18 cellular contexts compared by ENCODE assay signal in genomic region chr3:4936982-4937614, GRCh38. TPM values are rescaled to one million over a fixed set of nuclear protein-coding genes. Genes with fewer than 3 reads are reported as not detected.
DNase-seq lines count a peak whose midpoint lies in the region; ATAC-seq, FAIRE-seq and TF ChIP-seq lines count a peak whose summit lies in the region.
"Had no signal": no experiment of that assay in that cellular context is flagged by ENCODE, and none has a peak within 500 bp of the region (broad histone marks: within the 10 kb centered on the region; RNA-seq: fewer than 3 reads in every experiment).

No MANE protein-coding gene starts in this region.

- no peak overlapping the region for H3K27ac ChIP-seq in HepG2 (ENCODE audit: extremely low read length, insufficient read depth, low read length)
- H3K27ac ChIP-seq in right lobe of liver = no peak overlapping the region
- H3K27ac ChIP-seq in GM23248 = no peak overlapping the region
- peak overlapping the region; percentile 30; the same call in 1 of the 2 replicates for H3K27ac ChIP-seq in GM12878 (ENCODE audit: control insufficient read depth, insufficient read depth)
- H3K27ac ChIP-seq: C4-2B had no signal

- intact Hi-C loops in HepG2 (cut with micrococcal nuclease; ENCODE audit: unreplicated experiment) (no loop called here), right lobe of liver (cut with DNase I) (no loop called here), GM12878 (cut with micrococcal nuclease; ENCODE audit: unreplicated experiment) (loop anchor here (1.0 kb wide), 1 partner anchor 40 kb away; no protein-coding TSS in a partner anchor)

- BruUV-seq in HepG2 (replicated peaks; lab: Mats Ljungman, UMichigan) (no TSS peak), GM12878 (replicated peaks; lab: Mats Ljungman, UMichigan) (no TSS peak)

- TF ChIP-seq EP300 in HepG2 (IDR thresholded peaks at IDR 0.05; ENCODE audit: low read depth in 2 of 2, low read length in 2 of 2) = no peak
- no peak for TF ChIP-seq EP300 in HepG2 (CRISPR knock-in tag; IDR thresholded peaks at IDR 0.05; ENCODE audit: borderline replicate concordance)
- no peak for TF ChIP-seq EP300 in GM12878 (IDR thresholded peaks at IDR 0.05; ENCODE audit: borderline replicate concordance in 1 of 2, control insufficient read depth in 1 of 2, low read depth in 2 of 2, low read length in 2 of 2)

- no peaks in the 10 kb centered on the region; a peak in 1 of 5 replicates for H3K27me3 ChIP-seq in HepG2 (ENCODE audit: control insufficient read depth in 1 of 2, insufficient read depth in 2 of 2, low read length in 2 of 2)
- no peaks in the 10 kb centered on the region for H3K27me3 ChIP-seq in right lobe of liver
- H3K27me3 ChIP-seq in GM23248 (replicated peaks; ENCODE audit: insufficient read depth) = no peaks in the 10 kb centered on the region
- H3K27me3 ChIP-seq in GM12878 (replicated peaks in 1 of 2; ENCODE audit: control insufficient read depth in 2 of 2, insufficient read depth in 2 of 2, low read length in 1 of 2) = no peaks in the 10 kb centered on the region

- H3K4me2 ChIP-seq in HepG2 (ENCODE audit: low read depth, low read length) = no peak overlapping the region
- no peak overlapping the region for H3K4me2 ChIP-seq in GM23248 (ENCODE audit: unreplicated experiment)
- no peak overlapping the region for H3K4me2 ChIP-seq in GM12878 (ENCODE audit: control insufficient read depth, insufficient read depth)

- POLR2A ChIA-PET in HepG2 (lab: Yijun Ruan, JAX) = no interaction called here
- POLR2A ChIA-PET in GM12878 (lab: Charles Lee) = interaction anchor here (1.0 kb wide), 1 partner anchor 36 kb away, joined by 3 read pairs; no protein-coding TSS in a partner anchor

- TF ChIP-seq CTCF in HepG2 (CRISPR knock-in tag; IDR thresholded peaks at IDR 0.05) = no peak
- no peak for TF ChIP-seq CTCF in right lobe of liver (IDR thresholded peaks at IDR 0.05)
- no peak for TF ChIP-seq CTCF in GM12878 (IDR thresholded peaks at IDR 0.05 in 2 of 3, conservative IDR thresholded peaks at IDR 0.05 in 1 of 3; ENCODE audit: control insufficient read depth in 2 of 3, extremely low read depth in 1 of 3, insufficient read depth in 1 of 3, low read depth in 3 of 3, low read length in 3 of 3)

- H3K4me1 ChIP-seq in HepG2 (ENCODE audit: insufficient read depth, low read length) (no peaks in the 10 kb centered on the region), right lobe of liver (no peaks in the 10 kb centered on the region), GM23248 (ENCODE audit: insufficient read depth) (no peaks in the 10 kb centered on the region), GM12878 (ENCODE audit: control insufficient read depth, insufficient read depth, low read length) (peaks cover 14% of the 10 kb centered on the region; the same call in 1 of the 2 replicates)

- WGBS in HepG2 (ENCODE audit: low lambda C conversion rate) = 22% methylated on average over 6 of the region's 6 CpGs
- WGBS in right lobe of liver (ENCODE audit: insufficient coverage, low coverage, low lambda C conversion rate, missing lambda C conversion rate) = 77% methylated on average over 6 of the region's 6 CpGs
- WGBS in GM23248 (ENCODE audit: low coverage in 1 of 2, low lambda C conversion rate in 2 of 2, missing lambda C conversion rate in 2 of 2), 2 experiments = 72 to 74% methylated on average over 6 of the region's 6 CpGs
- 32% methylated on average over 6 of the region's 6 CpGs for WGBS in GM12878 (ENCODE audit: insufficient coverage, insufficient replicate concordance, low lambda C conversion rate, missing lambda C conversion rate)

- FAIRE-seq in HepG2 (lab: Jason Lieb, UNC) (no peak), GM12878 (lab: Jason Lieb, UNC) (peak; percentile 27)
- FAIRE-seq: H54 had no signal

- H3K9ac ChIP-seq in HepG2 (ENCODE audit: insufficient read depth, low read depth, low read length) = no peak overlapping the region
- no peak overlapping the region for H3K9ac ChIP-seq in GM23248
- H3K9ac ChIP-seq in GM12878 (ENCODE audit: control insufficient read depth, insufficient read depth, low read length) = no peak overlapping the region

- no peak for TF ChIP-seq POLR2A in HepG2 (IDR thresholded peaks at IDR 0.05; ENCODE audit: insufficient read depth in 1 of 2, low read depth in 2 of 2, low read length in 2 of 2)
- no peak for TF ChIP-seq POLR2A in right lobe of liver (IDR thresholded peaks at IDR 0.05)
- no peak for TF ChIP-seq POLR2A in GM12878 (IDR thresholded peaks at IDR 0.05; ENCODE audit: low read depth, low read length)

- H3K36me3 ChIP-seq in HepG2 (replicated peaks in 1 of 2; ENCODE audit: control insufficient read depth in 1 of 2, insufficient read depth in 2 of 2, low read length in 2 of 2) = no peaks in the 10 kb centered on the region
- no peaks in the 10 kb centered on the region for H3K36me3 ChIP-seq in right lobe of liver
- no peaks in the 10 kb centered on the region for H3K36me3 ChIP-seq in GM23248 (ENCODE audit: low read depth)
- H3K36me3 ChIP-seq in GM12878 (ENCODE audit: control insufficient read depth in 2 of 2, insufficient read depth in 2 of 2, low read length in 1 of 2) = no peaks in the 10 kb centered on the region

- H3K4me3 ChIP-seq in HepG2 (replicated peaks in 1 of 3; ENCODE audit: insufficient read depth in 1 of 3, low read depth in 2 of 3, low read length in 3 of 3) (no peak overlapping the region), right lobe of liver (no peak overlapping the region), GM23248 (no peak overlapping the region), GM12878 (no peak overlapping the region)

- H3K9me2 ChIP-seq in GM23248 (ENCODE audit: insufficient read depth) = 0 out of 2 replicates have a peak, but pooled peaks cover 5% of the 10 kb centered on the region

- TF ChIP-seq RAD21 in HepG2 (CRISPR knock-in tag; IDR thresholded peaks at IDR 0.05) = no peak
- no peak for TF ChIP-seq RAD21 in GM12878 (IDR thresholded peaks at IDR 0.05; ENCODE audit: insufficient read depth, low read depth, low read length)

- H4K20me1 ChIP-seq in HepG2 (ENCODE audit: insufficient read depth, low read length) (no peaks in the 10 kb centered on the region), GM23248 (ENCODE audit: insufficient read depth) (no peaks in the 10 kb centered on the region), GM12878 (ENCODE audit: control insufficient read depth, insufficient read depth) (no peaks in the 10 kb centered on the region)

- no peak for ATAC-seq in HepG2
- ATAC-seq in right lobe of liver = no peak
- ATAC-seq in GM12878 = peak; percentile 88
- ATAC-seq in activated CD4-positive, CD25-positive, alpha-beta regulatory T cell treated with anti-CD3 and anti-CD28 coated beads, Interleukin-2, amount 50 U/mL, for 24 hours = no peak
- no peak for ATAC-seq in HG03460 (IDR thresholded peaks at IDR 0.05; ENCODE audit: unreplicated experiment)
- ATAC-seq: Panc1 had no signal

- in situ Hi-C loops in HepG2 (cut with HindIII; ENCODE audit: extremely low pct_ligation_motif_present, low pct_unique_long_range_greater_than_20kb) (no loop called here), GM23248 (cut with MboI) (no loop called here), GM12878 (cut with MboI) (no loop called here)

- SMC1A ChIA-PET in GM12878 (lab: Charles Lee; ENCODE audit: uncharacterized antibody, unreplicated experiment) = interaction anchor here (0.8 to 3.1 kb wide), 11 partner anchors 9 to 216 kb away, joined by 3 to 15 read pairs (median 4); no protein-coding TSS in a partner anchor

- H3K9me3 ChIP-seq in HepG2 (ENCODE audit: low read length) (no peaks in the 10 kb centered on the region), right lobe of liver (no peaks in the 10 kb centered on the region), GM23248 (ENCODE audit: low read depth) (no peaks in the 10 kb centered on the region), GM12878 (replicated peaks; ENCODE audit: control insufficient read depth, insufficient read depth, low read length) (no peaks in the 10 kb centered on the region; the same call in 2 of the 3 replicates)

- RAD21 ChIA-PET in GM12878 (lab: Charles Lee; ENCODE audit: unreplicated experiment) = interaction anchor here (1.0 to 1.5 kb wide), 2 partner anchors 35 to 39 kb away, joined by 3 to 8 read pairs; no protein-coding TSS in a partner anchor

- H2AFZ ChIP-seq in HepG2 (ENCODE audit: low read length) (no peak overlapping the region), GM23248 (0 out of 2 replicates have a peak overlapping the region, but pooled peaks have one; percentile 5), GM12878 (ENCODE audit: control insufficient read depth, low read depth, low read length) (no peak overlapping the region; the same call in 1 of the 2 replicates)

- no peak for DNase-seq in HepG2 (ENCODE audit: low spot score)
- DNase-seq in right lobe of liver = no peak
- DNase-seq in GM23248 = no peak
- DNase-seq in GM12878 (ENCODE audit: low read depth, low spot score) = no peak
- no peak for DNase-seq in pons (ENCODE audit: low spot score)
- DNase-seq: DMS 273 treated with DMSO at 0.1 percent for 48 hours, GDM1, HFFc6, NCI-H1092, NCI-H146, NCI-H2081 treated with DMSO at 0.1 percent for 48 hours, NCI-H510A treated with DMSO at 0.1 percent for 48 hours, SW 1271 had no signal

- CTCF ChIA-PET in HepG2 (lab: Yijun Ruan, JAX; ENCODE audit: low intra/inter-chr PET ratio, low total read pairs) (no interaction called here), GM12878 (lab: Yijun Ruan, JAX) (interaction anchor here (0.7 to 1.3 kb wide), 2 partner anchors 39 to 40 kb away, joined by 3 to 4 read pairs; no protein-coding TSS in a partner anchor)

- no peaks in the 10 kb centered on the region for H3F3A ChIP-seq in GM23248 (ENCODE audit: insufficient read depth)

- H3K79me2 ChIP-seq in HepG2 (ENCODE audit: insufficient read depth, low read length) (no peaks in the 10 kb centered on the region), GM23248 (ENCODE audit: insufficient read depth) (no peaks in the 10 kb centered on the region), GM12878 (ENCODE audit: control insufficient read depth, insufficient read depth, low read length) (no peaks in the 10 kb centered on the region)

RNA-seq across cellular contexts. Expression of gene BHLHE40, which starts 42.1 kb away (rescaled TPM):
- total RNA-seq in HepG2 (2016; rRNA removed; fragmentation: Illumina TruSeq; extraction: Trizol) (1.8 and 2.6 TPM in 2 replicates), right lobe of liver (100 to 1,000 TPM in 1 of 6 experiments, 10 to 100 TPM in 5; 19.0 to 170 (median 57.7) TPM), GM12878 (2014; rRNA removed) (58.3 and 61.5 TPM in 2 replicates), GM12878 (2014; rRNA removed; fragmentation: Illumina TruSeq; extraction: Trizol) (36.1 and 36.5 TPM in 2 replicates), GM12878 (2021) (91.3 and 93.1 TPM in 2 replicates)
- total RNA-seq in HepG2 (2016; cell fraction: cytosol; rRNA removed; fragmentation: Illumina TruSeq; extraction: Trizol; ENCODE audit: low read depth) = 0.44 and 0.61 TPM in 2 replicates
- total RNA-seq in HepG2 (2016; cell fraction: insoluble cytoplasmic fraction; rRNA removed; fragmentation: Illumina TruSeq; extraction: Trizol) = 2.3 and 2.7 TPM in 2 replicates
- total RNA-seq in HepG2 (2016; cell fraction: membrane; rRNA removed; fragmentation: Illumina TruSeq; extraction: Trizol) = 1.5 TPM in 2 replicates
- 3.0 and 4.3 TPM in 2 replicates for total RNA-seq in HepG2 (2016; cell fraction: nucleus; rRNA removed; fragmentation: Illumina TruSeq; extraction: Trizol)
- polyA plus RNA-seq in HepG2 (2011; rRNA removed) (51.0 and 60.0 TPM in 2 replicates), GM23248 (2016; fragmentation: Nextera tagmentation; extraction: Ambion mirVana) (42.9 TPM in 2 replicates), GM12878 (2011; rRNA removed) (60.8 and 106 TPM in 2 replicates), GM12878 (2014; fragmentation: Illumina TruSeq; extraction: Trizol) (65.9 and 78.8 TPM in 2 replicates), GM12878 (2014; fragmentation: Nextera tagmentation; extraction: Ambion mirVana) (10 to 100 TPM; 25.2 to 38.6 TPM), GM12878 (2014; rRNA removed) (62.4 and 63.6 TPM in 2 replicates), GM12878 (2016; fragmentation: Nextera tagmentation; extraction: Ambion mirVana) (10 to 100 TPM; 43.9 to 44.5 TPM)
- polyA plus RNA-seq in HepG2 (2011; cell fraction: cytosol; rRNA removed) = 29.3 and 36.0 TPM in 2 replicates
- polyA plus RNA-seq in HepG2 (2011; cell fraction: nucleus; rRNA removed) = 35.5 and 51.8 TPM in 2 replicates
- polyA plus RNA-seq in HepG2 (2012) = 145 and 159 TPM in 2 replicates
- polyA plus RNA-seq in HepG2 (2016; cell fraction: cytosol; fragmentation: Illumina TruSeq; extraction: Trizol; ENCODE audit: low read depth) = 0.21 and 0.42 TPM in 2 replicates
- 3.5 and 4.1 TPM in 2 replicates for polyA plus RNA-seq in HepG2 (2016; cell fraction: insoluble cytoplasmic fraction; fragmentation: Illumina TruSeq; extraction: Trizol; ENCODE audit: low read depth)
- 0.93 and 1.1 TPM in 2 replicates for polyA plus RNA-seq in HepG2 (2016; cell fraction: membrane; fragmentation: Illumina TruSeq; extraction: Trizol; ENCODE audit: low read depth)
- 5.9 and 7.0 TPM in 2 replicates for polyA plus RNA-seq in HepG2 (2016; cell fraction: nucleus; fragmentation: Illumina TruSeq; extraction: Trizol; ENCODE audit: insufficient read depth, low read depth)
- 17.6 and 68.5 TPM in 2 replicates for polyA minus RNA-seq in HepG2 (2011; rRNA and poly(A)+ RNA removed; ENCODE audit: low replicate concordance)
- 59.1 and 63.2 TPM in 2 replicates for polyA minus RNA-seq in HepG2 (2011; cell fraction: cytosol; rRNA and poly(A)+ RNA removed)
- polyA minus RNA-seq in HepG2 (2011; cell fraction: nucleus; rRNA and poly(A)+ RNA removed) = 23.0 and 31.6 TPM in 2 replicates
- 27.6 and 33.9 TPM in 2 replicates for total RNA-seq in GM23248 (2014; rRNA removed; shearing (Covaris generic))
- total RNA-seq in GM12878 (2013; cell fraction: nucleolus; rRNA removed) = 205 and 214 TPM in 2 replicates
- polyA plus RNA-seq in GM12878 (2011; ENCODE audit: low read depth) = 64.3 TPM
- polyA plus RNA-seq in GM12878 (2011; cell fraction: cytosol; rRNA removed) = 91.6 and 128 TPM in 2 replicates
- 163 and 169 TPM in 2 replicates for polyA plus RNA-seq in GM12878 (2011; cell fraction: nucleus; rRNA removed)
- 106 and 116 TPM in 2 replicates for polyA plus RNA-seq in GM12878 (2012)
- 93.4 and 100 TPM in 2 replicates for polyA minus RNA-seq in GM12878 (2011; rRNA and poly(A)+ RNA removed)
- 60.8 and 70.8 TPM in 2 replicates for polyA minus RNA-seq in GM12878 (2011; cell fraction: cytosol; rRNA and poly(A)+ RNA removed)
- polyA minus RNA-seq in GM12878 (2011; cell fraction: nucleus; rRNA and poly(A)+ RNA removed) = 99.1 and 124 TPM in 2 replicates

Comparison
In these comparisons a context has a peak if more than half of its experiments do, and no peak if none do; other contexts are left out.
1. Of the 75 proteins assayed by ChIP-seq in both HepG2 and GM12878: peak only in HepG2: none; only in GM12878: ATF2, ATF7, CREM, EED, FOXM1, IKZF1 and 3 more; in both: none; in neither: 65; mixed calls (peak in some experiments, not most) for 1.